Comparison of ENCODE assay signal across 9 cellular contexts in genomic region chr12:111438501-111438900, GRCh38. TPM values are rescaled to one million over a fixed set of nuclear protein-coding genes. Genes with fewer than 3 reads are reported as not detected.
DNase-seq lines count a peak whose midpoint lies in the region; ATAC-seq, FAIRE-seq and TF ChIP-seq lines count a peak whose summit lies in the region.
"Had no signal": no experiment of that assay in that cellular context is flagged by ENCODE, and none has a peak within 500 bp of the region (broad histone marks: within the 10 kb centered on the region; RNA-seq: fewer than 3 reads in every experiment).

No MANE protein-coding gene starts in this region.

- no peak for TF ChIP-seq POLR2A in HepG2 (IDR thresholded peaks at IDR 0.05; ENCODE audit: insufficient read depth in 1 of 2, low read depth in 2 of 2, low read length in 2 of 2)

- in situ Hi-C loops in HepG2 (cut with HindIII; ENCODE audit: extremely low pct_ligation_motif_present, low pct_unique_long_range_greater_than_20kb) = no loop called here

- BruUV-seq in HepG2 (replicated peaks; lab: Mats Ljungman, UMichigan) = no TSS peak

- WGBS in HepG2 (ENCODE audit: low lambda C conversion rate) = 95% methylated on average over 10 of the region's 10 CpGs

- H4K20me1 ChIP-seq in HepG2 (ENCODE audit: insufficient read depth, low read length) = 0 out of 2 replicates have a peak, but pooled peaks cover 8% of the 10 kb centered on the region

- no peak for FAIRE-seq in HepG2 (lab: Jason Lieb, UNC)
- FAIRE-seq: A204.1 had no signal

- no peak for TF ChIP-seq CTCF in HepG2 (CRISPR knock-in tag; IDR thresholded peaks at IDR 0.05)

- H3K36me3 ChIP-seq in SJSA1 = peaks cover 43% of the 10 kb centered on the region
- H3K36me3 ChIP-seq in HepG2 (replicated peaks in 1 of 2; ENCODE audit: control insufficient read depth in 1 of 2, insufficient read depth in 2 of 2, low read length in 2 of 2) = peaks cover 12 to 40% of the 10 kb centered on the region in 2 experiments; a peak in 4 of 5 replicates

- peak; percentile 42 for DNase-seq in DMS53 (lab: John Stamatoyannopoulos, UW)
- no peak for DNase-seq in DMS53 treated with DMSO at 0.1 percent for 48 hours (lab: John Stamatoyannopoulos, UW; ENCODE audit: unreplicated experiment)
- peak; percentile 26 to 67 for DNase-seq in SJSA1 (ENCODE audit: low read depth in 1 of 2, low spot score in 2 of 2)
- peak; percentile 76 for DNase-seq in amniotic epithelial cell (ENCODE audit: low read depth)
- no peak for DNase-seq in HepG2 (ENCODE audit: low spot score)
- no peak for DNase-seq in NCI-H146 treated with DMSO at 0.1 percent for 48 hours (lab: John Stamatoyannopoulos, UW; ENCODE audit: unreplicated experiment)
- DNase-seq in iPS-NIHi11 (ENCODE audit: low spot score) = no peak

- H2AFZ ChIP-seq in HepG2 (ENCODE audit: low read length) = no peak overlapping the region

- H3K79me2 ChIP-seq in HepG2 (ENCODE audit: insufficient read depth, low read length) = no peaks in the 10 kb centered on the region

- no peak for TF ChIP-seq RAD21 in HepG2 (CRISPR knock-in tag; IDR thresholded peaks at IDR 0.05)

- POLR2A ChIA-PET in HepG2 (lab: Yijun Ruan, JAX) = no interaction called here

- H3K4me1 ChIP-seq in SJSA1 (replicated peaks) = peaks cover 43% of the 10 kb centered on the region
- no peaks in the 10 kb centered on the region for H3K4me1 ChIP-seq in HepG2 (ENCODE audit: insufficient read depth, low read length)

- H3K27me3 ChIP-seq in SJSA1 (replicated peaks) = no peaks in the 10 kb centered on the region
- H3K27me3 ChIP-seq in HepG2 (ENCODE audit: control insufficient read depth in 1 of 2, insufficient read depth in 2 of 2, low read length in 2 of 2) = no peaks in the 10 kb centered on the region; a peak in 1 of 5 replicates

- H3K4me2 ChIP-seq in HepG2 (ENCODE audit: low read depth, low read length) = no peak overlapping the region

- TF ChIP-seq EP300 in HepG2 (IDR thresholded peaks at IDR 0.05; ENCODE audit: low read depth in 2 of 2, low read length in 2 of 2) (no peak), HepG2 (CRISPR knock-in tag; IDR thresholded peaks at IDR 0.05; ENCODE audit: borderline replicate concordance) (no peak)

- no peak overlapping the region for H3K4me3 ChIP-seq in SJSA1
- H3K4me3 ChIP-seq in HepG2 (replicated peaks in 1 of 3; ENCODE audit: insufficient read depth in 1 of 3, low read depth in 2 of 3, low read length in 3 of 3) = no peak overlapping the region

- ATAC-seq in HepG2 = no peak

- H3K9ac ChIP-seq in HepG2 (ENCODE audit: insufficient read depth, low read depth, low read length) = no peak overlapping the region

- H3K27ac ChIP-seq in SJSA1 (no peak overlapping the region), HepG2 (ENCODE audit: extremely low read length, insufficient read depth, low read length) (no peak overlapping the region), temporal lobe (ENCODE audit: low read depth, low read length) (peak overlapping the region; percentile 64)

- intact Hi-C loops in HepG2 (cut with micrococcal nuclease; ENCODE audit: unreplicated experiment) = no loop called here

- CTCF ChIA-PET in HepG2 (lab: Yijun Ruan, JAX; ENCODE audit: low intra/inter-chr PET ratio, low total read pairs) = no interaction called here

- H3K9me3 ChIP-seq in SJSA1 (replicated peaks) (no peaks in the 10 kb centered on the region), HepG2 (ENCODE audit: low read length) (no peaks in the 10 kb centered on the region)

TF ChIP-seq in HepG2, 621 proteins besides CTCF, POLR2A, EP300 and RAD21:
- no peak for TF ChIP-seq ZNF225 (CRISPR knock-in tag; IDR thresholded peaks at IDR 0.05)
- peak; percentile 91 for TF ChIP-seq RBM22 (optimal IDR thresholded peaks at IDR 0.05; ENCODE audit: low read length)
- TF ChIP-seq ZSCAN20 (CRISPR knock-in tag; IDR thresholded peaks at IDR 0.05; ENCODE audit: borderline replicate concordance) = no peak
- no peak for TF ChIP-seq ZNF569 (CRISPR knock-in tag; IDR thresholded peaks at IDR 0.05; ENCODE audit: borderline replicate concordance)
TF ChIP-seq in HepG2: peak in this region for 1.

RNA-seq across cellular contexts. Expression of gene SH2B3, which starts 32.8 kb away (rescaled TPM):
- 13.0 and 20.5 TPM in 2 replicates for total RNA-seq in SJSA1 (2014; rRNA removed; shearing (Covaris generic))
- total RNA-seq in HepG2 (2016; rRNA removed; fragmentation: Illumina TruSeq; extraction: Trizol) (6.8 and 6.9 TPM in 2 replicates), temporal lobe (3.0 TPM)
- total RNA-seq in HepG2 (2016; cell fraction: cytosol; rRNA removed; fragmentation: Illumina TruSeq; extraction: Trizol; ENCODE audit: low read depth) = 3.0 and 4.5 TPM in 2 replicates
- 5.3 and 6.3 TPM in 2 replicates for total RNA-seq in HepG2 (2016; cell fraction: insoluble cytoplasmic fraction; rRNA removed; fragmentation: Illumina TruSeq; extraction: Trizol)
- total RNA-seq in HepG2 (2016; cell fraction: membrane; rRNA removed; fragmentation: Illumina TruSeq; extraction: Trizol) = 8.1 and 8.8 TPM in 2 replicates
- 3.3 and 4.2 TPM in 2 replicates for total RNA-seq in HepG2 (2016; cell fraction: nucleus; rRNA removed; fragmentation: Illumina TruSeq; extraction: Trizol)
- 6.8 and 7.1 TPM in 2 replicates for polyA plus RNA-seq in HepG2 (2011; rRNA removed)
- polyA plus RNA-seq in HepG2 (2011; cell fraction: cytosol; rRNA removed) = 5.9 and 7.0 TPM in 2 replicates
- polyA plus RNA-seq in HepG2 (2011; cell fraction: nucleus; rRNA removed) = 6.3 and 7.7 TPM in 2 replicates
- 5.1 and 9.2 TPM in 2 replicates for polyA plus RNA-seq in HepG2 (2012)
- 0.99 and 1.3 TPM in 2 replicates for polyA plus RNA-seq in HepG2 (2016; cell fraction: cytosol; fragmentation: Illumina TruSeq; extraction: Trizol; ENCODE audit: low read depth)
- 7.6 and 9.1 TPM in 2 replicates for polyA plus RNA-seq in HepG2 (2016; cell fraction: insoluble cytoplasmic fraction; fragmentation: Illumina TruSeq; extraction: Trizol; ENCODE audit: low read depth)
- polyA plus RNA-seq in HepG2 (2016; cell fraction: membrane; fragmentation: Illumina TruSeq; extraction: Trizol; ENCODE audit: low read depth) = 5.2 and 5.7 TPM in 2 replicates
- polyA plus RNA-seq in HepG2 (2016; cell fraction: nucleus; fragmentation: Illumina TruSeq; extraction: Trizol; ENCODE audit: insufficient read depth, low read depth) = 8.8 and 9.8 TPM in 2 replicates
- 2.2 and 11.4 TPM in 2 replicates for polyA minus RNA-seq in HepG2 (2011; rRNA and poly(A)+ RNA removed; ENCODE audit: low replicate concordance)
- 6.2 and 6.9 TPM in 2 replicates for polyA minus RNA-seq in HepG2 (2011; cell fraction: cytosol; rRNA and poly(A)+ RNA removed)
- 3.3 and 3.9 TPM in 2 replicates for polyA minus RNA-seq in HepG2 (2011; cell fraction: nucleus; rRNA and poly(A)+ RNA removed)

Comparison
In these comparisons a context has a peak if more than half of its experiments do, and no peak if none do; other contexts are left out.
1. DNase-seq: peak in DMS53 (single experiment), SJSA1 (2 of 2) and amniotic epithelial cell (single experiment); none in DMS53 treated with DMSO at 0.1 percent for 48 hours (single experiment), HepG2 (single experiment), NCI-H146 treated with DMSO at 0.1 percent for 48 hours (single experiment) and iPS-NIHi11 (single experiment).